In the genomic region with DNA sequence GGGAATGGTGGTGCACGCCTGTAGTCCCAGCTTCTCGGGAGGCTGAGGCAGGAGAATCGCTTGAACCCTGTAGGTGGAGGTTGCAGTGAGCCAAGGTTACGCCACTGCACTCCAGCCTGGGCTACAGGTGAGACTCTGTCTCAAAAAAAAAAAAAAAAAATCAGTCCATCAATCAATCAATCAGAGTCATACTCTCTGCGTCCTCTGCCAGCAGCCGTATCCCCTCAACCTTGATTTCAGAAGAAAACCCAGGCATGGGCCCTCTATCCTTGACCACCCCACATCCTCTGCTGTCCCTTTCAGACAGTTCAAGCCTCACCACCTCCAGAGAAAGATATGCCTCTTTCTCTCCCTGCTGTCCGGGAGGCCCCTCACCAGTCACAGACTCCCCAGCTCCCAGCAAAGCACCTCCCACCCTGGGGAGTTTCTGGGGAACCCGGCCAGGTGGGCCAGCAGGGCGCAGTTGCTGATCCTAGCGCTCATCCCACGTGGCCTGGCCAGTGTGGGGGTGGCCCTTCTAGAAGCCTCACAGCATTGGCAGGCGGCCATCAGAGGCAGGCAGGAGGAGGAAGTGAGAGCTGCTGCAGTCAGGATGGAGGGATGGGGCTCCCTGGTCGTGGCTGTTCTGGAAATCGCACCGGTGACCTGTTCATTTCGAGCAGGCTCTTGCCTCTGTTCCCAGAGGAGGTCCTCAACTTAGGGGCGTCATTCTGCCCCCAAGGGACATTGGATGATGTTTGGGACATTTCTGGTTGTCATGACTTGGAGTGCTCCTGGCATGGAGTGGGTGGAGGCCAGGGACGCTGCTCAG, we compare ENCODE assay signal across 6 cellular contexts. TPM values are rescaled to one million over a fixed set of nuclear protein-coding genes. Genes with fewer than 3 reads are reported as not detected.
DNase-seq lines count a peak whose midpoint lies in the region; ATAC-seq, FAIRE-seq and TF ChIP-seq lines count a peak whose summit lies in the region.

No MANE protein-coding gene starts in this region.

- H3K9me2 ChIP-seq in Karpas-422 (replicated peaks; ENCODE audit: insufficient read depth, low read length), result no peaks in the 10 kb centered on the region

- peak overlapping the region; percentile 38 for H3K4me3 Mint-ChIP-seq in CD4-positive, alpha-beta T cell
- peak overlapping the region; percentile 19 for H3K4me3 Mint-ChIP-seq in MCF 10A (ENCODE audit: unreplicated experiment)

- no TSS peak for BruUV-seq in MCF 10A (replicated peaks; lab: Mats Ljungman, UMichigan)

- peaks cover 18% of the 10 kb centered on the region for H4K20me1 ChIP-seq in Karpas-422 (ENCODE audit: insufficient read depth, low read depth, low read length)

- FAIRE-seq in D721Med (lab: Jason Lieb, UNC), result no peak

- intact Hi-C loops in CD4-positive, alpha-beta T cell (cut with DNase I, micrococcal nuclease), result loop anchor here in 1 of 2 experiments (10.0 kb wide), 1 partner anchor 862 kb away; a partner anchor contains a TSS
- intact Hi-C loops in MCF 10A (cut with micrococcal nuclease), result no loop called here

- peaks cover 19% of the 10 kb centered on the region for H3K79me2 ChIP-seq in Karpas-422 (ENCODE audit: low read length)

- H3K4me2 ChIP-seq in Karpas-422 (ENCODE audit: low read depth, low read length, poor library complexity, severe bottlenecking), result peak overlapping the region; percentile 57

- peak in 2 of 10 experiments; percentile 30 to 38 for DNase-seq in CD4-positive, alpha-beta T cell
- DNase-seq in Karpas-422 (peak; percentile 91), MCF 10A (ENCODE audit: unreplicated experiment) (peak; percentile 87), nucleus accumbens (lab: John Stamatoyannopoulos, UW) (peak in 48 of 56 donors; percentile 9 to 80 (median 38)), D721Med (ENCODE audit: insufficient read length, low spot score) (no peak)
- no peak for DNase-seq in stimulated activated naive CD4-positive, alpha-beta T cell treated with Interleukin-2 at 50 U/mL for 16 hours (lab: John Stamatoyannopoulos, UW)

- POLR2A ChIA-PET in CD4-positive, alpha-beta T cell (lab: Charles Lee), result interaction anchor here (1.1 to 11.5 kb wide), 2 partner anchors 10 to 26 kb away, joined by 4 to 195 read pairs; a partner anchor contains a TSS
- POLR2A ChIA-PET in MCF 10A (lab: Yijun Ruan, JAX), result interaction anchor here (1.1 to 1.8 kb wide), 2 partner anchors 27 to 115 kb away, joined by 3 to 16 read pairs; a partner anchor contains a TSS

- H3K4me1 Mint-ChIP-seq in CD4-positive, alpha-beta T cell (ENCODE audit: low read depth), result peaks cover 12% of the 10 kb centered on the region
- H3K4me1 Mint-ChIP-seq in MCF 10A (ENCODE audit: insufficient read depth, unreplicated experiment), result peaks cover 7% of the 10 kb centered on the region

- no peaks in the 10 kb centered on the region for H3K9me3 ChIP-seq in CD4-positive, alpha-beta T cell (ENCODE audit: control insufficient read depth, low read length)
- no peaks in the 10 kb centered on the region for H3K9me3 ChIP-seq in Karpas-422 (ENCODE audit: low read length)

- H3K9me3 Mint-ChIP-seq in CD4-positive, alpha-beta T cell, result no peaks in the 10 kb centered on the region
- H3K9me3 Mint-ChIP-seq in MCF 10A (ENCODE audit: unreplicated experiment), result no peaks in the 10 kb centered on the region

- H3K36me3 ChIP-seq in Karpas-422 (ENCODE audit: insufficient read depth, low read length), result peaks cover 13% of the 10 kb centered on the region

- no peak overlapping the region for H3K27ac ChIP-seq in CD4-positive, alpha-beta T cell (ENCODE audit: low read depth, low read length)
- no peak overlapping the region for H3K27ac ChIP-seq in Karpas-422 (ENCODE audit: low read length)

- H3K4me3 ChIP-seq in Karpas-422 (ENCODE audit: low read length), result peak overlapping the region; percentile 32; the same call in 1 of the 2 replicates

- ATAC-seq in CD4-positive, alpha-beta T cell (ENCODE audit: poor library complexity), result no peak

- no peaks in the 10 kb centered on the region for H3K27me3 ChIP-seq in CD4-positive, alpha-beta T cell (ENCODE audit: control insufficient read depth, insufficient read depth, low read length)
- H3K27me3 ChIP-seq in Karpas-422 (ENCODE audit: low read length), result no peaks in the 10 kb centered on the region

- peak overlapping the region; percentile 57 for H3K9ac ChIP-seq in Karpas-422 (ENCODE audit: low read length)

- H3K27ac Mint-ChIP-seq in CD4-positive, alpha-beta T cell, result peak overlapping the region; percentile 39
- H3K27ac Mint-ChIP-seq in MCF 10A (ENCODE audit: low read depth, unreplicated experiment), result no peak overlapping the region

- peaks cover 26% of the 10 kb centered on the region for H3K4me1 ChIP-seq in Karpas-422 (ENCODE audit: low read length)

- no peak for TF ChIP-seq CTCF in CD4-positive, alpha-beta T cell (IDR thresholded peaks at IDR 0.05)
- TF ChIP-seq CTCF in MCF 10A (IDR thresholded peaks at IDR 0.05; ENCODE audit: unreplicated experiment) (no peak), D721Med (IDR thresholded peaks at IDR 0.05; ENCODE audit: insufficient read depth, missing control alignments) (no peak)

- CTCF ChIA-PET in CD4-positive, alpha-beta T cell (lab: Charles Lee), result no interaction called here
- CTCF ChIA-PET in MCF 10A (lab: Yijun Ruan, JAX), result interaction anchor here (0.6 to 1.7 kb wide), 3 partner anchors 28 to 126 kb away, joined by 3 to 6 read pairs (median 5); no protein-coding TSS in a partner anchor

- peaks cover 19% of the 10 kb centered on the region for H3K36me3 Mint-ChIP-seq in CD4-positive, alpha-beta T cell (ENCODE audit: low read depth)
- H3K36me3 Mint-ChIP-seq in MCF 10A (ENCODE audit: insufficient read depth, unreplicated experiment), result peaks cover 22% of the 10 kb centered on the region

- H3K27me3 Mint-ChIP-seq in CD4-positive, alpha-beta T cell, result no peaks in the 10 kb centered on the region
- no peaks in the 10 kb centered on the region for H3K27me3 Mint-ChIP-seq in MCF 10A (ENCODE audit: insufficient read depth, unreplicated experiment)

- peak overlapping the region; percentile 91 for H2AFZ ChIP-seq in Karpas-422 (ENCODE audit: low read length)

RNA-seq across cellular contexts. Expression of a gene that starts 10.2 kb away (rescaled TPM):
- total RNA-seq in CD4-positive, alpha-beta T cell, result under 1 TPM; 0.56 to 0.58 TPM
- not detected in 2 replicates for total RNA-seq in Karpas-422 (2014; rRNA removed; shearing (Covaris generic); ENCODE audit: low replicate concordance)
- total RNA-seq in MCF 10A (2022), result 0.37 and 0.49 TPM in 2 replicates

RNA-seq across cellular contexts. Expression of a gene that starts 15.6 kb away (rescaled TPM):
- not detected for total RNA-seq in CD4-positive, alpha-beta T cell
- total RNA-seq in Karpas-422 (2014; rRNA removed; shearing (Covaris generic); ENCODE audit: low replicate concordance), result not detected in 2 replicates
- not detected in 2 replicates for total RNA-seq in MCF 10A (2022)

RNA-seq across cellular contexts. Expression of a gene that starts 17.3 kb away (rescaled TPM):
- total RNA-seq in CD4-positive, alpha-beta T cell, result 1 to 10 TPM; 3.3 to 3.5 TPM
- 1.9 and 7.2 TPM in 2 replicates for total RNA-seq in Karpas-422 (2014; rRNA removed; shearing (Covaris generic); ENCODE audit: low replicate concordance)
- 11.9 and 21.2 TPM in 2 replicates for total RNA-seq in MCF 10A (2022)

RNA-seq across cellular contexts. Expression of a gene that starts 29.8 kb away (rescaled TPM):
- total RNA-seq in CD4-positive, alpha-beta T cell, result 100 to 1,000 TPM; 186 to 194 TPM
- 27.2 and 55.8 TPM in 2 replicates for total RNA-seq in Karpas-422 (2014; rRNA removed; shearing (Covaris generic); ENCODE audit: low replicate concordance)
- 101 and 119 TPM in 2 replicates for total RNA-seq in MCF 10A (2022)

RNA-seq across cellular contexts. Expression of a gene that starts 30.3 kb away (rescaled TPM):
- total RNA-seq in CD4-positive, alpha-beta T cell, result 10 to 100 TPM; 21.4 to 23.2 TPM
- 57.4 and 136 TPM in 2 replicates for total RNA-seq in Karpas-422 (2014; rRNA removed; shearing (Covaris generic); ENCODE audit: low replicate concordance)
- total RNA-seq in MCF 10A (2022), result 44.3 and 54.1 TPM in 2 replicates

Comparison
In these comparisons a context has a peak if more than half of its experiments do, and no peak if none do; other contexts are left out.
1. DNase-seq: peak in Karpas-422 (single experiment), MCF 10A (single experiment) and nucleus accumbens (48 of 56); none in D721Med (single experiment) and stimulated activated naive CD4-positive, alpha-beta T cell treated with Interleukin-2 at 50 U/mL for 16 hours (single experiment).